Comparison of ENCODE assay signal across 1 cellular context in genomic region chr2:55693181-55694125, GRCh38.
TF ChIP-seq lines count a peak whose summit lies in the region.

PNPT1 (minus strand) TSS chr2:55693844; CDS start chr2:55693823, 21 bp downstream.

TF ChIP-seq in K562, 482 proteins besides CTCF, POLR2A, EP300 and RAD21 (continued from another document and continues in another):
- TF ChIP-seq RREB1 (CRISPR knock-in tag; IDR thresholded peaks at IDR 0.05) = no peak
- no peak for TF ChIP-seq CBX8 (IDR thresholded peaks at IDR 0.05; ENCODE audit: borderline replicate concordance, extremely low read depth, low read depth, low read length, poor library complexity, severe bottlenecking)
- no peak; the same call in 1 of the 2 replicates for TF ChIP-seq ATF3 (IDR thresholded peaks at IDR 0.05)
- no peak for TF ChIP-seq ATF3 (CRISPR knock-in tag; conservative IDR thresholded peaks at IDR 0.05)
- no peak for TF ChIP-seq ZNF165 (CRISPR knock-in tag; IDR thresholded peaks at IDR 0.05; ENCODE audit: borderline replicate concordance)
- peak; percentile 85 for TF ChIP-seq KDM5B (IDR thresholded peaks at IDR 0.05; ENCODE audit: insufficient replicate concordance, low read depth, low read length)
- TF ChIP-seq ATF1 (CRISPR knock-in tag; IDR thresholded peaks at IDR 0.05) = no peak
- peak; percentile 88 for TF ChIP-seq ATF1 (tag; IDR thresholded peaks at IDR 0.05)
- peak in 1 of 2 experiments; percentile 77 for TF ChIP-seq AFF1 (IDR thresholded peaks at IDR 0.05; ENCODE audit: low read depth in 1 of 2, partially characterized antibody in 2 of 2)
- peak; percentile 77 for TF ChIP-seq TAF9B (IDR thresholded peaks at IDR 0.05; ENCODE audit: partially characterized antibody)
- TF ChIP-seq CHAMP1 (IDR thresholded peaks at IDR 0.05) = peak; percentile 97
- peak; percentile 23; the same call in 1 of the 2 replicates for TF ChIP-seq NCOR1 (IDR thresholded peaks at IDR 0.05)
- TF ChIP-seq NKRF (IDR thresholded peaks at IDR 0.05; ENCODE audit: borderline replicate concordance) = peak; percentile 99
- peak; percentile 72 for TF ChIP-seq GABPA (tag; conservative IDR thresholded peaks at IDR 0.05; ENCODE audit: low read depth)
- TF ChIP-seq XRCC5 (IDR thresholded peaks at IDR 0.05; ENCODE audit: low read depth, low read length) = 0 out of 2 replicates have a peak, but pooled peaks have one; percentile 59
- TF ChIP-seq ID3 (CRISPR knock-in tag; IDR thresholded peaks at IDR 0.05) = no peak
- TF ChIP-seq ID3 (tag; IDR thresholded peaks at IDR 0.05) = no peak
- no peak for TF ChIP-seq ZNF507 (tag; conservative IDR thresholded peaks at IDR 0.05)
- TF ChIP-seq FOXM1 (IDR thresholded peaks at IDR 0.05; ENCODE audit: low read depth) = peak; percentile 87
- 0 out of 2 replicates have a peak, but pooled peaks have one; percentile 64 for TF ChIP-seq FOXM1 (CRISPR knock-in tag; IDR thresholded peaks at IDR 0.05; ENCODE audit: low read depth)
- peak; percentile 88 for TF ChIP-seq SP1 (CRISPR knock-in tag; IDR thresholded peaks at IDR 0.05)
- peak in 1 of 2 experiments; percentile 13; a peak in 1 of 4 replicates for TF ChIP-seq SIX5 (IDR thresholded peaks at IDR 0.05; ENCODE audit: borderline replicate concordance in 1 of 2, insufficient read depth in 1 of 2, low read depth in 1 of 2, low read length in 2 of 2)
- no peak for TF ChIP-seq SLC30A9 (CRISPR knock-in tag; IDR thresholded peaks at IDR 0.05)
- TF ChIP-seq TEAD1 (CRISPR knock-in tag; IDR thresholded peaks at IDR 0.05) = peak in 1 of 2 experiments; percentile 82; a peak in 1 of 4 replicates
- peak; percentile 89 for TF ChIP-seq TBP (optimal IDR thresholded peaks at IDR 0.05; ENCODE audit: low read depth, low read length)
- peak; percentile 69; the same call in 1 of the 2 replicates for TF ChIP-seq CBX1 (IDR thresholded peaks at IDR 0.05; ENCODE audit: low read depth)
- peak; percentile 62 to 69 for TF ChIP-seq NRF1 (conservative IDR thresholded peaks at IDR 0.05 in 1 of 2, IDR thresholded peaks at IDR 0.05 in 1 of 2)
- peak; percentile 83; the same call in 1 of the 2 replicates for TF ChIP-seq KAT7 (CRISPR knock-in tag; IDR thresholded peaks at IDR 0.05; ENCODE audit: borderline replicate concordance)
- TF ChIP-seq ZBTB33 (CRISPR knock-in tag; IDR thresholded peaks at IDR 0.05) = peak; percentile 81
- TF ChIP-seq ETV1 (tag; conservative IDR thresholded peaks at IDR 0.05; ENCODE audit: low read depth) = 0 out of 2 replicates have a peak, but pooled peaks have one; percentile 6
- TF ChIP-seq CHD2 (IDR thresholded peaks at IDR 0.05; ENCODE audit: low read depth, low read length) = 0 out of 2 replicates have a peak, but pooled peaks have one; percentile 25
- TF ChIP-seq RB1 (IDR thresholded peaks at IDR 0.05; ENCODE audit: low read depth) = peak; percentile 23; the same call in 1 of the 2 replicates
- 0 out of 2 replicates have a peak, but pooled peaks have one; percentile 55 for TF ChIP-seq ZNF609 (CRISPR knock-in tag; IDR thresholded peaks at IDR 0.05; ENCODE audit: borderline replicate concordance)
